In the genomic region with DNA sequence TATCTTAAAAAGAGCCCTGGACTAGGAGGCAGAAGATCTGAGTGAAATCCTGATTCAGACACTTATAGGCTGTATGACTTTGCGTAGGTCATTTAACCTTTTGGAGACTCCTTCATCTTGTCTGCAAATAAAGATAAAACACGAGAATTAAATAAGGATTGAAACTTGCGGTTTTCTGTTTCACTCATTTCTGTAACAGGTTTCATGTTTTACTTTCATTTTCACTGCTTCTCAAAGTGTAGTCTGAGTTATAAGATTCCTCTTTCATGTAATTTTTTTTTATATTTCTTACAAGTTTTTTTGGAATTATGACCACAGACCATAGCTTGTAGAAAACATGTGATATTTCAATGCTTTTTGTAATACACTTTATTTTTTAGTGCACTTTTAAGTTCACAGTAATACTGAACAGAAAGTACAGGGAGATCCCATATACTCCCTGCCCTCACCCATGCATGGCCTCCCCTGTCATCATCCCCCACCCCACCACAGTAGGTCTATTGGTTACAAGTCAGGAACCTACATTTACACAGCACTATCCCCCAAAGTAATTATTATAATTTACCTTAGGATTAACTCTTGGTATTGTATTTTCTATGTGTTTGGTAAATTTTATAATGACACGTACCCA, we compare ENCODE assay signal across 8 cellular contexts.
DNase-seq lines count a peak whose midpoint lies in the region; ATAC-seq and TF ChIP-seq lines count a peak whose summit lies in the region.

No MANE protein-coding gene starts in this region.

- CTCF ChIA-PET in SK-N-SH (lab: Yijun Ruan, JAX): no interaction called here

- H3K36me3 ChIP-seq in ACC112 (ENCODE audit: insufficient read depth, low read length): no peaks in the 10 kb centered on the region
- H3K36me3 ChIP-seq in SK-N-SH (replicated peaks in 1 of 2; ENCODE audit: control insufficient read depth in 1 of 2, insufficient read depth in 2 of 2, low read length in 1 of 2): peaks cover 0 to 7% of the 10 kb centered on the region in 2 experiments

- WGBS in SK-N-SH (ENCODE audit: low lambda C conversion rate): 59% methylated on average over 4 of the region's 4 CpGs

- ATAC-seq in GM18520 (IDR thresholded peaks at IDR 0.05; ENCODE audit: unreplicated experiment) (peak; percentile 92), HG03025 (IDR thresholded peaks at IDR 0.05; ENCODE audit: low FRiP score, unreplicated experiment) (peak; percentile 94)

- H3K9me2 ChIP-seq in SK-N-SH: no peaks in the 10 kb centered on the region

- H3K27me3 ChIP-seq in ACC112 (ENCODE audit: insufficient read depth, low read length) (no peaks in the 10 kb centered on the region), SK-N-SH (ENCODE audit: insufficient read depth) (no peaks in the 10 kb centered on the region)

- peak overlapping the region; percentile 76 for H3K27ac ChIP-seq in ACC112 (ENCODE audit: low read depth, low read length)
- H3K27ac ChIP-seq in SK-N-SH (ENCODE audit: low read depth in 2 of 2, low read length in 1 of 2): peak overlapping the region in 1 of 2 experiments; percentile 2; a peak in 1 of 4 replicates

- TF ChIP-seq EP300 in SK-N-SH (IDR thresholded peaks at IDR 0.05; ENCODE audit: borderline replicate concordance in 1 of 2, low read depth in 1 of 2, low read length in 1 of 2): no peak

- TF ChIP-seq CTCF in SK-N-SH (IDR thresholded peaks at IDR 0.05): no peak

- intact Hi-C loops in head of caudate nucleus (cut with DNase I): no loop called here

- H3K9ac ChIP-seq in SK-N-SH: peak overlapping the region; percentile 33; the same call in 1 of the 2 replicates

- DNase-seq in SK-N-SH (no peak), fibroblast of peridontal ligament (ENCODE audit: extremely low read depth) (peak; percentile 61), occipital lobe (lab: John Stamatoyannopoulos, UW) (no peak), head of caudate nucleus (no peak)
- peak; percentile 25 for DNase-seq in stimulated activated CD8-positive, alpha-beta memory T cell treated with anti-CD3 and anti-CD28 coated beads, Interleukin-4, amount 100 ng/mL, for 24 hours (ENCODE audit: low read depth)

- POLR2A ChIA-PET in SK-N-SH (lab: Yijun Ruan, JAX): no interaction called here

- peaks cover 29% of the 10 kb centered on the region for H3K4me1 ChIP-seq in ACC112 (ENCODE audit: control insufficient read depth, insufficient read depth, low read length, unreplicated experiment)
- H3K4me1 ChIP-seq in SK-N-SH (ENCODE audit: control insufficient read depth in 1 of 2, insufficient read depth in 2 of 2, low read depth in 1 of 2, low read length in 1 of 2): peaks cover 0 to 11% of the 10 kb centered on the region in 2 experiments; a peak in 2 of 4 replicates

- H3K4me2 ChIP-seq in SK-N-SH: peak overlapping the region; percentile 68

- H4K20me1 ChIP-seq in SK-N-SH (ENCODE audit: insufficient read depth): no peaks in the 10 kb centered on the region

- no peak for TF ChIP-seq RAD21 in SK-N-SH (IDR thresholded peaks at IDR 0.05; ENCODE audit: low read length)

- H3K79me2 ChIP-seq in ACC112 (ENCODE audit: control insufficient read depth, insufficient read depth, low read length, unreplicated experiment) (peaks cover 5% of the 10 kb centered on the region), SK-N-SH (ENCODE audit: insufficient read depth) (peaks cover 10% of the 10 kb centered on the region)

- peaks cover 7% of the 10 kb centered on the region for H3F3A ChIP-seq in SK-N-SH (replicated peaks; ENCODE audit: insufficient read depth)

- H2AFZ ChIP-seq in ACC112 (ENCODE audit: low read length, unreplicated experiment) (peak overlapping the region; percentile 64), SK-N-SH (ENCODE audit: low read depth) (0 out of 2 replicates have a peak overlapping the region, but pooled peaks have one; percentile 1)

- H3K4me3 ChIP-seq in ACC112 (ENCODE audit: low read depth, low read length) (peak overlapping the region; percentile 77), SK-N-SH (ENCODE audit: low read depth in 2 of 2, low read length in 1 of 2) (peak overlapping the region; percentile 24 to 38; a peak in 3 of 4 replicates)

- H3K9me3 ChIP-seq in SK-N-SH: no peaks in the 10 kb centered on the region

TF ChIP-seq in SK-N-SH, 30 proteins besides CTCF, POLR2A, EP300 and RAD21:
- TF ChIP-seq SIN3A (IDR thresholded peaks at IDR 0.05; ENCODE audit: borderline replicate concordance, low read depth, low read length): no peak
- TF ChIP-seq, protein P1, sequence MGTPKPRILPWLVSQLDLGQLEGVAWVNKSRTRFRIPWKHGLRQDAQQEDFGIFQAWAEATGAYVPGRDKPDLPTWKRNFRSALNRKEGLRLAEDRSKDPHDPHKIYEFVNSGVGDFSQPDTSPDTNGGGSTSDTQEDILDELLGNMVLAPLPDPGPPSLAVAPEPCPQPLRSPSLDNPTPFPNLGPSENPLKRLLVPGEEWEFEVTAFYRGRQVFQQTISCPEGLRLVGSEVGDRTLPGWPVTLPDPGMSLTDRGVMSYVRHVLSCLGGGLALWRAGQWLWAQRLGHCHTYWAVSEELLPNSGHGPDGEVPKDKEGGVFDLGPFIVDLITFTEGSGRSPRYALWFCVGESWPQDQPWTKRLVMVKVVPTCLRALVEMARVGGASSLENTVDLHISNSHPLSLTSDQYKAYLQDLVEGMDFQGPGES (IDR thresholded peaks at IDR 0.05; ENCODE audit: low read depth, low read length): no peak
- no peak for TF ChIP-seq ELF1 (IDR thresholded peaks at IDR 0.05)
- TF ChIP-seq POLR2AphosphoS5 (IDR thresholded peaks at IDR 0.05; ENCODE audit: low read depth, low read length): no peak
- TF ChIP-seq, protein P2, sequence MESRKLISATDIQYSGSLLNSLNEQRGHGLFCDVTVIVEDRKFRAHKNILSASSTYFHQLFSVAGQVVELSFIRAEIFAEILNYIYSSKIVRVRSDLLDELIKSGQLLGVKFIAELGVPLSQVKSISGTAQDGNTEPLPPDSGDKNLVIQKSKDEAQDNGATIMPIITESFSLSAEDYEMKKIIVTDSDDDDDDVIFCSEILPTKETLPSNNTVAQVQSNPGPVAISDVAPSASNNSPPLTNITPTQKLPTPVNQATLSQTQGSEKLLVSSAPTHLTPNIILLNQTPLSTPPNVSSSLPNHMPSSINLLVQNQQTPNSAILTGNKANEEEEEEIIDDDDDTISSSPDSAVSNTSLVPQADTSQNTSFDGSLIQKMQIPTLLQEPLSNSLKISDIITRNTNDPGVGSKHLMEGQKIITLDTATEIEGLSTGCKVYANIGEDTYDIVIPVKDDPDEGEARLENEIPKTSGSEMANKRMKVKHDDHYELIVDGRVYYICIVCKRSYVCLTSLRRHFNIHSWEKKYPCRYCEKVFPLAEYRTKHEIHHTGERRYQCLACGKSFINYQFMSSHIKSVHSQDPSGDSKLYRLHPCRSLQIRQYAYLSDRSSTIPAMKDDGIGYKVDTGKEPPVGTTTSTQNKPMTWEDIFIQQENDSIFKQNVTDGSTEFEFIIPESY (IDR thresholded peaks at IDR 0.05; ENCODE audit: borderline replicate concordance, low read depth): no peak
- no peak for TF ChIP-seq MEF2A (IDR thresholded peaks at IDR 0.05; ENCODE audit: borderline replicate concordance, low read depth)
- no peak for TF ChIP-seq FOXM1 (IDR thresholded peaks at IDR 0.05; ENCODE audit: low read depth)
- TF ChIP-seq EZH2phosphoT487 (IDR thresholded peaks at IDR 0.05; ENCODE audit: borderline replicate concordance, low read depth): no peak
- TF ChIP-seq YY1 (IDR thresholded peaks at IDR 0.05; ENCODE audit: low read depth): no peak
- TF ChIP-seq, protein P3, sequence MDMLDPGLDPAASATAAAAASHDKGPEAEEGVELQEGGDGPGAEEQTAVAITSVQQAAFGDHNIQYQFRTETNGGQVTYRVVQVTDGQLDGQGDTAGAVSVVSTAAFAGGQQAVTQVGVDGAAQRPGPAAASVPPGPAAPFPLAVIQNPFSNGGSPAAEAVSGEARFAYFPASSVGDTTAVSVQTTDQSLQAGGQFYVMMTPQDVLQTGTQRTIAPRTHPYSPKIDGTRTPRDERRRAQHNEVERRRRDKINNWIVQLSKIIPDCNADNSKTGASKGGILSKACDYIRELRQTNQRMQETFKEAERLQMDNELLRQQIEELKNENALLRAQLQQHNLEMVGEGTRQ (IDR thresholded peaks at IDR 0.05; ENCODE audit: borderline replicate concordance, low read depth, low read length): no peak
- TF ChIP-seq TAF1 (IDR thresholded peaks at IDR 0.05; ENCODE audit: borderline replicate concordance, low read depth, low read length): no peak
- no peak for TF ChIP-seq FOXJ3 (CRISPR knock-in tag; IDR thresholded peaks at IDR 0.05)

Comparison
In these comparisons a context has a peak if more than half of its experiments do, and no peak if none do; other contexts are left out.
1. DNase-seq: peak in fibroblast of peridontal ligament (single experiment) and stimulated activated CD8-positive, alpha-beta memory T cell treated with anti-CD3 and anti-CD28 coated beads, Interleukin-4, amount 100 ng/mL, for 24 hours (single experiment); none in SK-N-SH (single experiment), occipital lobe (single experiment) and head of caudate nucleus (0 of 42).